17 cellular contexts compared by ENCODE assay signal in genomic region chr11:61999141-61999975, GRCh38. TPM values are rescaled to one million over a fixed set of nuclear protein-coding genes. Genes with fewer than 3 reads are reported as not detected.
A peak's percentile ranks its signal among the peaks of the same experiment; 100 is the strongest.
DNase-seq lines count a peak whose midpoint lies in the region; ATAC-seq, FAIRE-seq and TF ChIP-seq lines count a peak whose summit lies in the region.
"Had no signal": no experiment of that assay in that cellular context is flagged by ENCODE, and none has a peak within 500 bp of the region (broad histone marks: within the 10 kb centered on the region; RNA-seq: fewer than 3 reads in every experiment).

No MANE protein-coding gene starts in this region.

- 0 out of 4 replicates have a peak, but pooled peaks of 1 of the 2 experiments have one; percentile 40 for TF ChIP-seq POLR2A in HepG2 (IDR thresholded peaks at IDR 0.05; ENCODE audit: insufficient read depth in 1 of 2, low read depth in 2 of 2, low read length in 2 of 2)

- no peak overlapping the region for H3K4me2 ChIP-seq in BLaER1 treated with 17β-estradiol and CSF1 and Interleukin-3, amounts not matched to agents 10 nM and 100 nM
- H3K4me2 ChIP-seq in astrocyte (ENCODE audit: low read length) (no peak overlapping the region), HepG2 (ENCODE audit: low read depth, low read length) (0 out of 2 replicates have a peak overlapping the region, but pooled peaks have one; percentile 7)

- H3K79me2 ChIP-seq in astrocyte (ENCODE audit: insufficient read depth, low read length) (no peaks in the 10 kb centered on the region), HepG2 (ENCODE audit: insufficient read depth, low read length) (no peaks in the 10 kb centered on the region)

- TF ChIP-seq CTCF in HEK293 (tag by site-specific recombination; IDR thresholded peaks at IDR 0.05) (no peak), astrocyte (IDR thresholded peaks at IDR 0.05; ENCODE audit: insufficient read depth, low read depth, low read length) (no peak), HepG2 (CRISPR knock-in tag; IDR thresholded peaks at IDR 0.05) (no peak)

- no peak overlapping the region for H3K4me3 Mint-ChIP-seq in astrocyte (ENCODE audit: unreplicated experiment)
- H3K4me3 Mint-ChIP-seq: activated B cell treated with CpG ODN at 0.5 μM for 24 hours, endodermal cell had no signal

- intact Hi-C loops in HepG2 (cut with micrococcal nuclease; ENCODE audit: unreplicated experiment), result no loop called here
- intact Hi-C loops in posterior vena cava (cut with DNase I), result no loop called here

- WGBS in HepG2 (ENCODE audit: low lambda C conversion rate), result 87% methylated on average over 7 of the region's 7 CpGs

- peak overlapping the region; percentile 13 to 99 (median 40); a peak in 17 of 22 replicates for H3K27ac ChIP-seq in BLaER1 treated with 17β-estradiol and CSF1 and Interleukin-3, amounts not matched to agents 10 nM and 100 nM
- H3K27ac ChIP-seq in HEK293 (ENCODE audit: extremely low read depth, low read depth, low read length) (no peak overlapping the region), astrocyte (ENCODE audit: low read depth, low read length) (no peak overlapping the region), HepG2 (ENCODE audit: extremely low read length, insufficient read depth, low read length) (peak overlapping the region; percentile 92)
- H3K27ac ChIP-seq: Peyer's patch had no signal

- CTCF ChIA-PET in HEK293 (lab: Yijun Ruan, JAX) (interaction anchor here (0.6 to 0.8 kb wide), 3 partner anchors 54 to 97 kb away, joined by 3 to 5 read pairs (median 3); no protein-coding TSS in a partner anchor), HepG2 (lab: Yijun Ruan, JAX; ENCODE audit: low intra/inter-chr PET ratio, low total read pairs) (no interaction called here)

- no peaks in the 10 kb centered on the region for H3K27me3 ChIP-seq in BLaER1 treated with 17β-estradiol and CSF1 and Interleukin-3, amounts not matched to agents 10 nM and 100 nM
- H3K27me3 ChIP-seq in astrocyte (ENCODE audit: insufficient read depth, low read length) (no peaks in the 10 kb centered on the region), HepG2 (ENCODE audit: control insufficient read depth in 1 of 2, insufficient read depth in 2 of 2, low read length in 2 of 2) (no peaks in the 10 kb centered on the region)
- H3K27me3 ChIP-seq: Peyer's patch had no signal

- peak overlapping the region; percentile 91 for H3K27ac Mint-ChIP-seq in astrocyte (ENCODE audit: unreplicated experiment)
- H3K27ac Mint-ChIP-seq: activated B cell treated with CpG ODN at 0.5 μM for 24 hours, endodermal cell had no signal

- TF ChIP-seq EP300 in HepG2 (IDR thresholded peaks at IDR 0.05; ENCODE audit: low read depth in 2 of 2, low read length in 2 of 2) (peak in 1 of 2 experiments; percentile 53; a peak in 1 of 4 replicates), HepG2 (CRISPR knock-in tag; IDR thresholded peaks at IDR 0.05; ENCODE audit: borderline replicate concordance) (no peak; the same call in 1 of the 2 replicates)

- peaks cover 22% of the 10 kb centered on the region for H3K9me3 Mint-ChIP-seq in astrocyte (ENCODE audit: unreplicated experiment)

- peaks cover 12% of the 10 kb centered on the region for H3K36me3 Mint-ChIP-seq in astrocyte (ENCODE audit: low read depth, unreplicated experiment)

- POLR2A ChIA-PET in HEK293 (lab: Yijun Ruan, JAX), result no interaction called here
- POLR2A ChIA-PET in HepG2 (lab: Yijun Ruan, JAX), result interaction anchor here (1.0 to 18.6 kb wide), 7 partner anchors 12 to 49 kb away, joined by 3 to 518 read pairs (median 24); partner anchors contain the start of genes BEST1 and FTH1

- in situ Hi-C loops in HepG2 (cut with HindIII; ENCODE audit: extremely low pct_ligation_motif_present, low pct_unique_long_range_greater_than_20kb), result no loop called here

- no peaks in the 10 kb centered on the region for H4K20me1 ChIP-seq in BLaER1 treated with 17β-estradiol and CSF1 and Interleukin-3, amounts not matched to agents 10 nM and 100 nM
- H4K20me1 ChIP-seq in astrocyte (ENCODE audit: insufficient read depth, low read length) (no peaks in the 10 kb centered on the region), HepG2 (ENCODE audit: insufficient read depth, low read length) (no peaks in the 10 kb centered on the region)

- H3K4me3 ChIP-seq in BLaER1 treated with 17β-estradiol and CSF1 and Interleukin-3, amounts not matched to agents 10 nM and 100 nM, result peak overlapping the region in 2 of 10 experiments; percentile 2 to 42; a peak in 3 of 20 replicates
- H3K4me3 ChIP-seq in HEK293 (ENCODE audit: low read depth, low read length) (no peak overlapping the region), astrocyte (ENCODE audit: insufficient read depth, low read depth, low read length) (no peak overlapping the region), HepG2 (replicated peaks in 1 of 3; ENCODE audit: insufficient read depth in 1 of 3, low read depth in 2 of 3, low read length in 3 of 3) (no peak overlapping the region)
- H3K4me3 ChIP-seq: Peyer's patch had no signal

- no peaks in the 10 kb centered on the region for H3K4me1 Mint-ChIP-seq in astrocyte (ENCODE audit: low read depth, unreplicated experiment)

- TSS peak; percentile 65 for BruUV-seq in HepG2 (replicated peaks; lab: Mats Ljungman, UMichigan)

- ATAC-seq in HepG2, result no peak
- no peak for ATAC-seq in GM18498 (IDR thresholded peaks at IDR 0.05; ENCODE audit: unreplicated experiment)

- no peaks in the 10 kb centered on the region for H3K27me3 Mint-ChIP-seq in astrocyte (ENCODE audit: low read depth, unreplicated experiment)

- no peak for TF ChIP-seq RAD21 in HepG2 (CRISPR knock-in tag; IDR thresholded peaks at IDR 0.05)

- no peak for DNase-seq in astrocyte (ENCODE audit: low read depth)
- DNase-seq in HepG2 (ENCODE audit: low spot score), result peak; percentile 64
- no peak for DNase-seq in NCI-H128 (lab: John Stamatoyannopoulos, UW; ENCODE audit: unreplicated experiment)
- no peak for DNase-seq in posterior vena cava (ENCODE audit: low spot score)
- DNase-seq in NCI-H2081 (lab: John Stamatoyannopoulos, UW), result no peak
- DNase-seq: activated B cell treated with CpG ODN at 0.5 μM for 24 hours, C1 segment of cervical spinal cord, DND-41, endodermal cell, KG1, NCI-H1694 treated with DMSO at 0.1 percent for 48 hours, NCI-H524 treated with DMSO at 0.1 percent for 48 hours had no signal

- H2AFZ ChIP-seq in astrocyte (ENCODE audit: low read depth, low read length), result no peak overlapping the region
- no peak overlapping the region for H2AFZ ChIP-seq in HepG2 (ENCODE audit: low read length)

- H3K36me3 ChIP-seq in BLaER1 treated with 17β-estradiol and CSF1 and Interleukin-3, amounts not matched to agents 10 nM and 100 nM, result peaks cover 0 to 15% (median 0%) of the 10 kb centered on the region in 11 experiments; a peak in 3 of 22 replicates
- H3K36me3 ChIP-seq in HEK293 (ENCODE audit: control insufficient read depth in 2 of 2, insufficient read depth in 1 of 2, low read length in 2 of 2) (no peaks in the 10 kb centered on the region), astrocyte (ENCODE audit: insufficient read depth, low read length) (no peaks in the 10 kb centered on the region), HepG2 (replicated peaks in 1 of 2; ENCODE audit: control insufficient read depth in 1 of 2, insufficient read depth in 2 of 2, low read length in 2 of 2) (no peaks in the 10 kb centered on the region)
- H3K36me3 ChIP-seq: Peyer's patch had no signal

- H3K4me1 ChIP-seq in BLaER1 treated with 17β-estradiol and CSF1 and Interleukin-3, amounts not matched to agents 10 nM and 100 nM, result peaks cover 1 to 41% (median 32%) of the 10 kb centered on the region in 10 experiments
- no peaks in the 10 kb centered on the region for H3K4me1 ChIP-seq in HEK293 (ENCODE audit: control insufficient read depth, insufficient read depth, low read length)
- no peaks in the 10 kb centered on the region for H3K4me1 ChIP-seq in astrocyte (ENCODE audit: insufficient read depth, low read length)
- peaks cover 94% of the 10 kb centered on the region for H3K4me1 ChIP-seq in HepG2 (ENCODE audit: insufficient read depth, low read length)

- FAIRE-seq in astrocyte (lab: Jason Lieb, UNC) (no peak), HepG2 (lab: Jason Lieb, UNC) (no peak)
- FAIRE-seq: H54 had no signal

- peaks cover 27 to 51% (median 34%) of the 10 kb centered on the region in 11 experiments for H3K9me3 ChIP-seq in BLaER1 treated with 17β-estradiol and CSF1 and Interleukin-3, amounts not matched to agents 10 nM and 100 nM (replicated peaks in 1 of 11)
- no peaks in the 10 kb centered on the region for H3K9me3 ChIP-seq in HEK293 (ENCODE audit: control insufficient read depth, insufficient read depth, low read depth, low read length)
- peaks cover 3% of the 10 kb centered on the region for H3K9me3 ChIP-seq in astrocyte (ENCODE audit: insufficient read depth, low read depth, low read length)
- peaks cover 9% of the 10 kb centered on the region for H3K9me3 ChIP-seq in HepG2 (ENCODE audit: low read length)

- H3K9ac ChIP-seq in BLaER1 treated with 17β-estradiol and CSF1 and Interleukin-3, amounts not matched to agents 10 nM and 100 nM, result no peak overlapping the region
- H3K9ac ChIP-seq in astrocyte (ENCODE audit: low read length) (no peak overlapping the region), HepG2 (ENCODE audit: insufficient read depth, low read depth, low read length) (peak overlapping the region; percentile 53; the same call in 1 of the 2 replicates)

RNA-seq across cellular contexts. Expression of gene FTH1, which starts 31.9 kb away (rescaled TPM):
- total RNA-seq in astrocyte, result 2,052 and 2,092 TPM in 2 replicates
- 544 and 607 TPM in 2 replicates for total RNA-seq in HepG2 (2016; rRNA removed; fragmentation: Illumina TruSeq; extraction: Trizol)
- 3,105 and 3,667 TPM in 2 replicates for total RNA-seq in HepG2 (2016; cell fraction: cytosol; rRNA removed; fragmentation: Illumina TruSeq; extraction: Trizol; ENCODE audit: low read depth)
- total RNA-seq in HepG2 (2016; cell fraction: insoluble cytoplasmic fraction; rRNA removed; fragmentation: Illumina TruSeq; extraction: Trizol), result 481 and 554 TPM in 2 replicates
- total RNA-seq in HepG2 (2016; cell fraction: membrane; rRNA removed; fragmentation: Illumina TruSeq; extraction: Trizol), result 4,411 and 4,459 TPM in 2 replicates
- 460 and 546 TPM in 2 replicates for total RNA-seq in HepG2 (2016; cell fraction: nucleus; rRNA removed; fragmentation: Illumina TruSeq; extraction: Trizol)
- 760 and 802 TPM in 2 replicates for polyA plus RNA-seq in HepG2 (2011; rRNA removed)
- 904 and 962 TPM in 2 replicates for polyA plus RNA-seq in HepG2 (2011; cell fraction: cytosol; rRNA removed)
- polyA plus RNA-seq in HepG2 (2011; cell fraction: nucleus; rRNA removed), result 547 and 633 TPM in 2 replicates
- polyA plus RNA-seq in HepG2 (2012), result 4,160 and 4,286 TPM in 2 replicates
- polyA plus RNA-seq in HepG2 (2016; cell fraction: cytosol; fragmentation: Illumina TruSeq; extraction: Trizol; ENCODE audit: low read depth), result 74,852 and 83,301 TPM in 2 replicates
- 2,697 and 2,813 TPM in 2 replicates for polyA plus RNA-seq in HepG2 (2016; cell fraction: insoluble cytoplasmic fraction; fragmentation: Illumina TruSeq; extraction: Trizol; ENCODE audit: low read depth)
- polyA plus RNA-seq in HepG2 (2016; cell fraction: membrane; fragmentation: Illumina TruSeq; extraction: Trizol; ENCODE audit: low read depth), result 37,583 and 39,786 TPM in 2 replicates
- 2,546 and 3,012 TPM in 2 replicates for polyA plus RNA-seq in HepG2 (2016; cell fraction: nucleus; fragmentation: Illumina TruSeq; extraction: Trizol; ENCODE audit: insufficient read depth, low read depth)
- 361 and 877 TPM in 2 replicates for polyA minus RNA-seq in HepG2 (2011; rRNA and poly(A)+ RNA removed; ENCODE audit: low replicate concordance)
- 693 and 773 TPM in 2 replicates for polyA minus RNA-seq in HepG2 (2011; cell fraction: cytosol; rRNA and poly(A)+ RNA removed)
- 191 and 263 TPM in 2 replicates for polyA minus RNA-seq in HepG2 (2011; cell fraction: nucleus; rRNA and poly(A)+ RNA removed)
- 1,000 to 10,000 TPM; 2,679 to 3,454 TPM for total RNA-seq in posterior vena cava

RNA-seq across cellular contexts. Expression of gene BEST1, which starts 49.2 kb away (rescaled TPM):
- 0.60 and 0.66 TPM in 2 replicates for total RNA-seq in astrocyte
- 0.09 TPM in 1 of 2 replicates, not detected in the other for total RNA-seq in HepG2 (2016; rRNA removed; fragmentation: Illumina TruSeq; extraction: Trizol)
- 0.09 and 0.10 TPM in 2 replicates for total RNA-seq in HepG2 (2016; cell fraction: cytosol; rRNA removed; fragmentation: Illumina TruSeq; extraction: Trizol; ENCODE audit: low read depth)
- total RNA-seq in HepG2 (2016; cell fraction: insoluble cytoplasmic fraction; rRNA removed; fragmentation: Illumina TruSeq; extraction: Trizol), result 0.09 TPM in 1 of 2 replicates, not detected in the other
- total RNA-seq in HepG2 (2016; cell fraction: membrane; rRNA removed; fragmentation: Illumina TruSeq; extraction: Trizol), result 0.06 and 0.07 TPM in 2 replicates
- total RNA-seq in HepG2 (2016; cell fraction: nucleus; rRNA removed; fragmentation: Illumina TruSeq; extraction: Trizol), result 0.13 and 0.16 TPM in 2 replicates
- polyA plus RNA-seq in HepG2 (2011; rRNA removed), result 0.65 and 2.3 TPM in 2 replicates
- polyA plus RNA-seq in HepG2 (2011; cell fraction: cytosol; rRNA removed), result 0.24 and 0.96 TPM in 2 replicates
- 2.9 and 8.0 TPM in 2 replicates for polyA plus RNA-seq in HepG2 (2011; cell fraction: nucleus; rRNA removed)
- polyA plus RNA-seq in HepG2 (2012), result 1.1 and 1.9 TPM in 2 replicates
- 1.3 and 1.4 TPM in 2 replicates for polyA plus RNA-seq in HepG2 (2016; cell fraction: cytosol; fragmentation: Illumina TruSeq; extraction: Trizol; ENCODE audit: low read depth)
- 0.07 TPM in 1 of 2 replicates, not detected in the other for polyA plus RNA-seq in HepG2 (2016; cell fraction: insoluble cytoplasmic fraction; fragmentation: Illumina TruSeq; extraction: Trizol; ENCODE audit: low read depth)
- 0.37 and 0.43 TPM in 2 replicates for polyA plus RNA-seq in HepG2 (2016; cell fraction: membrane; fragmentation: Illumina TruSeq; extraction: Trizol; ENCODE audit: low read depth)
- not detected in 2 replicates for polyA plus RNA-seq in HepG2 (2016; cell fraction: nucleus; fragmentation: Illumina TruSeq; extraction: Trizol; ENCODE audit: insufficient read depth, low read depth)
- polyA minus RNA-seq in HepG2 (2011; rRNA and poly(A)+ RNA removed; ENCODE audit: low replicate concordance), result 0.28 and 1.6 TPM in 2 replicates
- 0.44 and 0.79 TPM in 2 replicates for polyA minus RNA-seq in HepG2 (2011; cell fraction: cytosol; rRNA and poly(A)+ RNA removed)
- 1.7 and 6.0 TPM in 2 replicates for polyA minus RNA-seq in HepG2 (2011; cell fraction: nucleus; rRNA and poly(A)+ RNA removed)
- total RNA-seq in posterior vena cava, result 1 to 10 TPM; 5.8 to 9.5 TPM

Comparison
In these comparisons a context has a peak if more than half of its experiments do, and no peak if none do; other contexts are left out.
1. H3K27ac ChIP-seq: peak in BLaER1 treated with 17β-estradiol and CSF1 and Interleukin-3, amounts not matched to agents 10 nM and 100 nM (11 of 11) and HepG2 (single experiment); none in HEK293 (single experiment) and astrocyte (single experiment).